In the genomic region with DNA sequence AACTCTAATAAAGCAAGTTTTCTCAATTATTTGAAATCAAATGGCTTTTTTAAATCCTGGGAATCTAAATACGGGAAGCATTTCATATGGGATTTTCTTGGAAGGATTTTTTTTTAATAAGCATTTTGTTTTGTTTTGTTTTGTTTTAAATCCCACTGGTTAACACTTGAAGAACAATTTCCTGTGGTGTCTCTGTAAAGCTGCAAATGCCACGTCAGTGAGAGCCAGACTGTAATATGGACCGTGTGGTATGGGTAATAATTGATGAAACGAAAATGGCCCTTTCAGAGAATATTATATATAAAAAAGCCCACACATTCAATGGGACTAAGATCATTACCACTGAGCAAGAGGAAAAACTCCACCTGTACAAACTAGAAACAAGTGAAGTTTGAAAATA, we compare ENCODE assay signal across 1 cellular context.
TF ChIP-seq lines count a peak whose summit lies in the region.

No MANE protein-coding gene starts in this region.

TF ChIP-seq in GM12878, 131 proteins besides CTCF, POLR2A, EP300 and RAD21 (continued from another document):
- TF ChIP-seq, protein P1, sequence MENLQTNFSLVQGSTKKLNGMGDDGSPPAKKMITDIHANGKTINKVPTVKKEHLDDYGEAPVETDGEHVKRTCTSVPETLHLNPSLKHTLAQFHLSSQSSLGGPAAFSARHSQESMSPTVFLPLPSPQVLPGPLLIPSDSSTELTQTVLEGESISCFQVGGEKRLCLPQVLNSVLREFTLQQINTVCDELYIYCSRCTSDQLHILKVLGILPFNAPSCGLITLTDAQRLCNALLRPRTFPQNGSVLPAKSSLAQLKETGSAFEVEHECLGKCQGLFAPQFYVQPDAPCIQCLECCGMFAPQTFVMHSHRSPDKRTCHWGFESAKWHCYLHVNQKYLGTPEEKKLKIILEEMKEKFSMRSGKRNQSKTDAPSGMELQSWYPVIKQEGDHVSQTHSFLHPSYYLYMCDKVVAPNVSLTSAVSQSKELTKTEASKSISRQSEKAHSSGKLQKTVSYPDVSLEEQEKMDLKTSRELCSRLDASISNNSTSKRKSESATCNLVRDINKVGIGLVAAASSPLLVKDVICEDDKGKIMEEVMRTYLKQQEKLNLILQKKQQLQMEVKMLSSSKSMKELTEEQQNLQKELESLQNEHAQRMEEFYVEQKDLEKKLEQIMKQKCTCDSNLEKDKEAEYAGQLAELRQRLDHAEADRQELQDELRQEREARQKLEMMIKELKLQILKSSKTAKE (IDR thresholded peaks at IDR 0.05; ENCODE audit: low read depth, poor library complexity, severe bottlenecking): no peak
- TF ChIP-seq RELA (IDR thresholded peaks at IDR 0.05; ENCODE audit: borderline replicate concordance, partially characterized antibody) (no peak), TCF3 (IDR thresholded peaks at IDR 0.05; ENCODE audit: borderline replicate concordance, insufficient read depth, low read depth, low read length) (no peak), SIX5 (IDR thresholded peaks at IDR 0.05; ENCODE audit: low read depth, low read length, severe bottlenecking) (no peak), ZNF384 (IDR thresholded peaks at IDR 0.05; ENCODE audit: borderline replicate concordance, low read depth, low read length) (no peak), ZNF217 (IDR thresholded peaks at IDR 0.05) (no peak), ZNF622 (IDR thresholded peaks at IDR 0.05) (no peak), PAX8 (IDR thresholded peaks at IDR 0.05) (no peak)
TF ChIP-seq in GM12878: peak in this region for 0.
